ENCODE assay signal across 8 cellular contexts in genomic region chr10:124648738-124649137, GRCh38.
DNase-seq lines count a peak whose midpoint lies in the region; ATAC-seq lines count a peak whose summit lies in the region.

No MANE protein-coding gene starts in this region.

- H3K36me3 ChIP-seq in adipocyte (ENCODE audit: control insufficient read depth, insufficient read depth, low read length, severe bottlenecking): no peaks in the 10 kb centered on the region

- DNase-seq in A172 (ENCODE audit: low spot score) (peak; percentile 43), HT1080 (ENCODE audit: low read depth) (peak; percentile 50), SIG-M5 (lab: John Stamatoyannopoulos, UW) (peak; percentile 11), adipocyte (ENCODE audit: low read depth) (peak; percentile 64), Right ventricle myocardium superior (peak; percentile 90), sciatic nerve (ENCODE audit: low spot score) (peak; percentile 81)

- H3K9ac ChIP-seq in adipocyte (ENCODE audit: low read length): no peak overlapping the region

- no peaks in the 10 kb centered on the region for H3K27me3 ChIP-seq in adipocyte (replicated peaks; ENCODE audit: control insufficient read depth, insufficient read depth, low read length)

- intact Hi-C loops in Right ventricle myocardium superior (cut with DNase I) (loop anchor here (5.0 kb wide), 2 partner anchors 54 to 94 kb away; partner anchors contain the start of gene FAM53B), sciatic nerve (cut with DNase I) (no loop called here)

- ATAC-seq in Right ventricle myocardium superior (ENCODE audit: poor library complexity) (peak; percentile 64), sciatic nerve (peak; percentile 59), GM21390 (IDR thresholded peaks at IDR 0.05; ENCODE audit: unreplicated experiment) (no peak), GM21381 (IDR thresholded peaks at IDR 0.05; ENCODE audit: unreplicated experiment) (no peak)

- no peak overlapping the region for H3K4me3 ChIP-seq in adipocyte (ENCODE audit: low read length)

- no peaks in the 10 kb centered on the region for H3K9me3 ChIP-seq in adipocyte (ENCODE audit: control insufficient read depth, low read length)

- H3K4me1 ChIP-seq in adipocyte (ENCODE audit: control insufficient read depth, insufficient read depth, low read length): peaks cover 41% of the 10 kb centered on the region

Comparison
In these comparisons a context has a peak if more than half of its experiments do, and no peak if none do; other contexts are left out.
1. DNase-seq: peak in every context shown above with its lines; median percentile 90 in Right ventricle myocardium superior; 81 in sciatic nerve; 64 in adipocyte; 50 in HT1080; 43 in A172; 11 in SIG-M5.
2. ATAC-seq: peak in Right ventricle myocardium superior (single experiment) and sciatic nerve (single experiment); none in GM21390 (single experiment) and GM21381 (single experiment).